Comparison of ENCODE assay signal across 14 cellular contexts in genomic region chr9:114112778-114113585, GRCh38. TPM values are rescaled to one million over a fixed set of nuclear protein-coding genes. Genes with fewer than 3 reads are reported as not detected.
A peak's percentile ranks its signal among the peaks of the same experiment; 100 is the strongest.
DNase-seq lines count a peak whose midpoint lies in the region; ATAC-seq and TF ChIP-seq lines count a peak whose summit lies in the region.
"Had no signal": no experiment of that assay in that cellular context is flagged by ENCODE, and none has a peak within 500 bp of the region (broad histone marks: within the 10 kb centered on the region; RNA-seq: fewer than 3 reads in every experiment).

No MANE protein-coding gene starts in this region.

- peak; percentile 33 for DNase-seq in GM04504 (ENCODE audit: low read depth)
- DNase-seq in body of pancreas, result peak; percentile 55 to 77 (median 69)
- peak; percentile 91 for DNase-seq in right atrium auricular region (ENCODE audit: low spot score)
- DNase-seq in sigmoid colon, result peak; percentile 92
- no peak for DNase-seq in NCI-H1048 (lab: John Stamatoyannopoulos, UW)
- no peak for DNase-seq in NOMO-1 (lab: John Stamatoyannopoulos, UW; ENCODE audit: unreplicated experiment in 2 of 2)
- DNase-seq in SIG-M5 treated with dmso at 0.1 percent for 504 hours (lab: John Stamatoyannopoulos, UW; ENCODE audit: unreplicated experiment), result no peak
- DNase-seq: DND-41, mesendoderm, MV-4-11 had no signal

- H3K9me3 ChIP-seq in body of pancreas, result no peaks in the 10 kb centered on the region
- no peaks in the 10 kb centered on the region for H3K9me3 ChIP-seq in right atrium auricular region
- H3K9me3 ChIP-seq in sigmoid colon, result no peaks in the 10 kb centered on the region

- H3K4me1 ChIP-seq in body of pancreas, result peaks cover 24% of the 10 kb centered on the region
- peaks cover 0 to 14% of the 10 kb centered on the region in 2 donors for H3K4me1 ChIP-seq in right atrium auricular region
- peaks cover 0 to 13% (median 7%) of the 10 kb centered on the region in 4 donors for H3K4me1 ChIP-seq in sigmoid colon

- 23 to 41% methylated on average over 8 to 9 of the region's 10 CpGs for WGBS in body of pancreas, 2 donors
- WGBS in sigmoid colon, 2 donors, result 13 to 49% methylated on average over 10 of the region's 10 CpGs

- H3K27ac ChIP-seq in body of pancreas, result peak overlapping the region in 1 of 4 donors; percentile 21
- peak overlapping the region in 1 of 2 donors; percentile 2 for H3K27ac ChIP-seq in right atrium auricular region
- peak overlapping the region in 2 of 4 donors; percentile 1 to 12 for H3K27ac ChIP-seq in sigmoid colon
- H3K27ac ChIP-seq: dorsolateral prefrontal cortex had no signal

- no peak for TF ChIP-seq CTCF in body of pancreas (IDR thresholded peaks at IDR 0.05)
- no peak for TF ChIP-seq CTCF in right atrium auricular region (IDR thresholded peaks at IDR 0.05)
- no peak for TF ChIP-seq CTCF in sigmoid colon (IDR thresholded peaks at IDR 0.05)

- no peaks in the 10 kb centered on the region for H3K27me3 ChIP-seq in body of pancreas
- H3K27me3 ChIP-seq in right atrium auricular region, result no peaks in the 10 kb centered on the region
- H3K27me3 ChIP-seq in sigmoid colon, result no peaks in the 10 kb centered on the region

- no peaks in the 10 kb centered on the region for H3K36me3 ChIP-seq in body of pancreas (replicated peaks in 1 of 2; ENCODE audit: insufficient read depth in 1 of 2, low read depth in 2 of 2)
- no peaks in the 10 kb centered on the region for H3K36me3 ChIP-seq in right atrium auricular region
- H3K36me3 ChIP-seq in sigmoid colon, result no peaks in the 10 kb centered on the region

- TF ChIP-seq POLR2A in body of pancreas (IDR thresholded peaks at IDR 0.05), result no peak
- no peak for TF ChIP-seq POLR2A in sigmoid colon (IDR thresholded peaks at IDR 0.05)

- H3K4me3 ChIP-seq in body of pancreas (no peak overlapping the region), right atrium auricular region (no peak overlapping the region), sigmoid colon (no peak overlapping the region)
- H3K4me3 ChIP-seq: dorsolateral prefrontal cortex had no signal

- no peak for TF ChIP-seq EP300 in sigmoid colon (IDR thresholded peaks at IDR 0.05)

- intact Hi-C loops in body of pancreas (cut with DNase I), result no loop called here
- intact Hi-C loops in sigmoid colon (cut with DNase I), result no loop called here

- ATAC-seq in body of pancreas, result peak; percentile 31
- no peak for ATAC-seq in HG02571 (IDR thresholded peaks at IDR 0.05; ENCODE audit: unreplicated experiment)

RNA-seq across cellular contexts. Expression of gene KIF12, which starts 13.9 kb away (rescaled TPM):
- total RNA-seq in body of pancreas (100 to 1,000 TPM; 135 to 249 TPM), right atrium auricular region (not detected), sigmoid colon (1 to 10 TPM in 1 of 4 donors, not detected in 3; 1.4 TPM)
- 1 to 10 TPM; 2.5 to 6.9 (median 4.8) TPM for polyA plus RNA-seq in sigmoid colon

RNA-seq across cellular contexts. Expression of gene AMBP, which starts 34.9 kb away (rescaled TPM):
- total RNA-seq in body of pancreas (100 to 1,000 TPM in 1 of 2 donors, 10 to 100 TPM in 1; 53.4 to 307 TPM), right atrium auricular region (not detected), sigmoid colon (not detected)
- polyA plus RNA-seq in sigmoid colon, result under 1 TPM in 1 of 3 donors, not detected in 2; 0.66 TPM
- total RNA-seq: SK-MEL-5, urinary bladder had no signal

RNA-seq across cellular contexts. Expression of gene COL27A1, which starts 42.4 kb away (rescaled TPM):
- 10 to 100 TPM; 24.1 to 58.0 TPM for total RNA-seq in body of pancreas
- total RNA-seq in right atrium auricular region, result 1 to 10 TPM; 1.5 to 2.7 TPM
- total RNA-seq in sigmoid colon, result 10 to 100 TPM in 1 of 4 donors, 1 to 10 TPM in 3; 2.0 to 13.3 (median 7.1) TPM
- 1 to 10 TPM; 1.4 to 5.5 (median 1.8) TPM for polyA plus RNA-seq in sigmoid colon

Comparison
In these comparisons a context has a peak if more than half of its experiments do, and no peak if none do; other contexts are left out.
1. DNase-seq: peak in GM04504 (single experiment), body of pancreas (4 of 4), right atrium auricular region (single experiment) and sigmoid colon (single experiment); none in NCI-H1048 (single experiment), NOMO-1 (0 of 2) and SIG-M5 treated with dmso at 0.1 percent for 504 hours (single experiment).
2. RNA of gene KIF12, which starts 13.9 kb away (total RNA-seq): 135 to 249 TPM in body of pancreas; not detected in right atrium auricular region and 1.4 TPM in sigmoid colon; every median in the first group is over 10 times any median in the second.
3. RNA of gene AMBP, which starts 34.9 kb away (total RNA-seq): 53.4 to 307 TPM in body of pancreas; not detected in right atrium auricular region and not detected in sigmoid colon; every median in the first group is over 10 times any median in the second.